11 cellular contexts compared by ENCODE assay signal in the genomic region with DNA sequence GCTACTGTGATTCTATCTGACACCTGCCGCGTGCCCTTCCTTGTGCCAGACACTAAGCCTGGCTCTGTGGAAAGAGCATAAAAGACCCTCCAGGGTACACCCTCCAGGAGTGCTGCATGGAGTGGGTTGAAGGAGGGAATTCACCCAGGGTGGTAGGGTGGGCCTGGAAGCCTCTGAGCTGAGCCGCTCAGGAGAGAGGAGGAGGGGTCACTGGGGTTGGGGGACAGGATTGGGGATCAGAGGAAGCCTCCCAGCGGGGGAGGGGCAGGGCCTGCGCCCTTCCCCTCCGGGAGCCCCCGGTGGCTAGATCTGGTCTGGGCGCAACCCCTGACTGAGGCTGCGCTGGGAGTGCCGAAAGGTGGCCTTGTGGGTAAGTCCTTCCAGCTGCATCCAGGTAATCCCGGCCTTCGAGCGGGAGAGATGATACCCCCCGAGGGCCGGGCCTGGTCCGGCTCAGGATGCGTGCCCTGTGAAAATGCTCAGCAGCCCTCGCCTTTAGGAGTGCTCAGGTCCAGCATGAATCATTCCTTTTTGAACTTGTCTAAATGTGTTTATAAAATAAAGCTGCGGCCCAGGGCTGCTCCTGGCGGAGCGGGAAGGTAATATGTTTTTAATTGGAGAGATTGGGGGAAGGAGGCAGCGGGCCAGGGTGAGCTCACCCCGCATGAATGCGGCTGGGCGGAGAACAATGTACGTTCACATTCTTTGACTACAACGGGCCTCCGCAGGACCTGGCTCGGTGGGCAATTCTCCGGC.
A peak's percentile ranks its signal among the peaks of the same experiment; 100 is the strongest.
DNase-seq lines count a peak whose midpoint lies in the region; ATAC-seq and TF ChIP-seq lines count a peak whose summit lies in the region.
"Had no signal": no experiment of that assay in that cellular context is flagged by ENCODE, and none has a peak within 500 bp of the region (broad histone marks: within the 10 kb centered on the region; RNA-seq: fewer than 3 reads in every experiment).

No MANE protein-coding gene starts in this region.

- H3K9me3 Mint-ChIP-seq in immature natural killer cell, result no peaks in the 10 kb centered on the region
- H3K9me3 Mint-ChIP-seq: activated naive CD4-positive, alpha-beta T cell treated with anti-CD3 and anti-CD28 coated beads, Interleukin-2, amount 50 U/mL, for 24 hours had no signal

- H3K27me3 Mint-ChIP-seq in immature natural killer cell (ENCODE audit: low read depth in 3 of 3), result peaks cover 0 to 4% (median under 1%) of the 10 kb centered on the region in 3 donors

- H3K4me3 ChIP-seq in AG09309 (ENCODE audit: control insufficient read depth, low read depth, low read length), result no peak overlapping the region; the same call in none of the 2 replicates
- H3K4me3 ChIP-seq in fibroblast of villous mesenchyme (ENCODE audit: low read depth, low read length), result no peak overlapping the region

- H3K27ac Mint-ChIP-seq in immature natural killer cell, result no peak overlapping the region
- H3K27ac Mint-ChIP-seq: activated naive CD4-positive, alpha-beta T cell treated with anti-CD3 and anti-CD28 coated beads, Interleukin-2, amount 50 U/mL, for 24 hours had no signal

- TF ChIP-seq CTCF in AG09309 (IDR thresholded peaks at IDR 0.05; ENCODE audit: control insufficient read depth, insufficient read depth, low read depth, low read length, missing control alignments) (peak; percentile 40), fibroblast of villous mesenchyme (IDR thresholded peaks at IDR 0.05; ENCODE audit: insufficient read depth, low read depth, low read length) (no peak)

- no peaks in the 10 kb centered on the region for H3K4me1 Mint-ChIP-seq in immature natural killer cell
- H3K4me1 Mint-ChIP-seq: activated naive CD4-positive, alpha-beta T cell treated with anti-CD3 and anti-CD28 coated beads, Interleukin-2, amount 50 U/mL, for 24 hours had no signal

- H3K36me3 Mint-ChIP-seq in immature natural killer cell, result no peaks in the 10 kb centered on the region
- H3K36me3 Mint-ChIP-seq: activated naive CD4-positive, alpha-beta T cell treated with anti-CD3 and anti-CD28 coated beads, Interleukin-2, amount 50 U/mL, for 24 hours had no signal

- DNase-seq in AG09309 (ENCODE audit: low read depth), result peak; percentile 50
- DNase-seq in SW480 (ENCODE audit: low spot score), result peak; percentile 84
- peak; percentile 24 for DNase-seq in fibroblast of villous mesenchyme (ENCODE audit: low read depth)
- peak; percentile 60 for DNase-seq in non-pigmented ciliary epithelial cell (ENCODE audit: low read depth)
- no peak for DNase-seq in NCI-H2196 treated with DMSO at 0.1 percent for 48 hours (lab: John Stamatoyannopoulos, UW; ENCODE audit: unreplicated experiment)
- DNase-seq in activated effector memory CD4-positive, alpha-beta T cell treated with anti-CD3 and anti-CD28 coated beads, Interleukin-2, amount 50 U/mL, for 16 hours, result no peak
- DNase-seq in immature natural killer cell, result no peak
- DNase-seq: BE2C; stimulated activated CD4-positive, alpha-beta T cell treated with anti-CD3 and anti-CD28 coated beads, Interleukin-4, amount 100 ng/mL, for 24 hours had no signal

- no peak for ATAC-seq in GM19455 (IDR thresholded peaks at IDR 0.05; ENCODE audit: unreplicated experiment)

- H3K4me3 Mint-ChIP-seq in immature natural killer cell, result no peak overlapping the region
- H3K4me3 Mint-ChIP-seq: activated naive CD4-positive, alpha-beta T cell treated with anti-CD3 and anti-CD28 coated beads, Interleukin-2, amount 50 U/mL, for 24 hours had no signal

Comparison
In these comparisons a context has a peak if more than half of its experiments do, and no peak if none do; other contexts are left out.
1. DNase-seq: peak in AG09309 (single experiment), SW480 (single experiment), fibroblast of villous mesenchyme (single experiment) and non-pigmented ciliary epithelial cell (single experiment); none in NCI-H2196 treated with DMSO at 0.1 percent for 48 hours (single experiment), activated effector memory CD4-positive, alpha-beta T cell treated with anti-CD3 and anti-CD28 coated beads, Interleukin-2, amount 50 U/mL, for 16 hours (single experiment) and immature natural killer cell (0 of 3).